ENCODE assay signal across 1 cellular context in genomic region chr1:32813941-32814739, GRCh38.
TF ChIP-seq lines count a peak whose summit lies in the region.

No MANE protein-coding gene starts in this region.

TF ChIP-seq in K562, 482 proteins besides CTCF, POLR2A, EP300 and RAD21 (continued from another document and continues in another):
- no peak for TF ChIP-seq RFX5 (IDR thresholded peaks at IDR 0.05; ENCODE audit: low read depth, low read length)
- no peak for TF ChIP-seq ZNF512 (tag; IDR thresholded peaks at IDR 0.05)
- TF ChIP-seq PYGO2 (tag; IDR thresholded peaks at IDR 0.05), result no peak
- no peak for TF ChIP-seq GABPA (tag; conservative IDR thresholded peaks at IDR 0.05; ENCODE audit: low read depth)
- TF ChIP-seq ZBTB11 (CRISPR knock-in tag; IDR thresholded peaks at IDR 0.05), result no peak
- TF ChIP-seq FOSL1 (tag; conservative IDR thresholded peaks at IDR 0.05), result peak; percentile 97
- no peak for TF ChIP-seq GTF3C2 (IDR thresholded peaks at IDR 0.05; ENCODE audit: borderline replicate concordance, extremely low read depth, insufficient read length)
- TF ChIP-seq RHOXF2B (CRISPR knock-in tag; conservative IDR thresholded peaks at IDR 0.05), result no peak
- TF ChIP-seq CCNT2 (IDR thresholded peaks at IDR 0.05; ENCODE audit: borderline replicate concordance, extremely low read depth, insufficient read length, low read depth, low read length), result no peak
- TF ChIP-seq GTF2F1 (IDR thresholded peaks at IDR 0.05; ENCODE audit: low read depth, low read length), result no peak
- peak in 1 of 2 experiments; percentile 84; a peak in 1 of 4 replicates for TF ChIP-seq ZNF318 (IDR thresholded peaks at IDR 0.05; ENCODE audit: borderline replicate concordance in 1 of 2, low read depth in 1 of 2)
- TF ChIP-seq POLR3G (IDR thresholded peaks at IDR 0.05; ENCODE audit: extremely low read depth, insufficient read length, insufficient replicate concordance), result no peak
- TF ChIP-seq TSC22D4 (tag; IDR thresholded peaks at IDR 0.05), result no peak
- no peak for TF ChIP-seq ZNF282 (CRISPR knock-in tag; IDR thresholded peaks at IDR 0.05)
- peak; percentile 47; the same call in 1 of the 2 replicates for TF ChIP-seq PHB2 (IDR thresholded peaks at IDR 0.05; ENCODE audit: low read depth)
- TF ChIP-seq PTRF (tag; IDR thresholded peaks at IDR 0.05), result no peak
- TF ChIP-seq SMARCE1 (IDR thresholded peaks at IDR 0.05), result peak; percentile 84
- TF ChIP-seq TRIM24 (IDR thresholded peaks at IDR 0.05), result peak; percentile 74 to 82
- TF ChIP-seq ZNF830 (CRISPR knock-in tag; IDR thresholded peaks at IDR 0.05), result 0 out of 2 replicates have a peak, but pooled peaks have one; percentile 23
- no peak for TF ChIP-seq PCBP2 (IDR thresholded peaks at IDR 0.05; ENCODE audit: low read depth, low read length, poor library complexity, severe bottlenecking)
- TF ChIP-seq SAFB (IDR thresholded peaks at IDR 0.05; ENCODE audit: borderline replicate concordance, low read depth, low read length), result no peak
- no peak for TF ChIP-seq ZNF41 (CRISPR knock-in tag; conservative IDR thresholded peaks at IDR 0.05)
- TF ChIP-seq RBM39 (optimal IDR thresholded peaks at IDR 0.05; ENCODE audit: low read depth, low read length), result no peak
- TF ChIP-seq, protein P1, sequence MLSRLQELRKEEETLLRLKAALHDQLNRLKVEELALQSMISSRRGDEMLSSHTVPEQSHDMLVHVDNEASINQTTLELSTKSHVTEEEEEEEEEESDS (CRISPR knock-in tag; IDR thresholded peaks at IDR 0.05), result no peak
- no peak for TF ChIP-seq RUNX1 (IDR thresholded peaks at IDR 0.05; ENCODE audit: low read depth)
- TF ChIP-seq TARDBP (IDR thresholded peaks at IDR 0.05), result no peak
- TF ChIP-seq KDM2B (CRISPR knock-in tag; IDR thresholded peaks at IDR 0.05), result no peak
- TF ChIP-seq ESRRB (CRISPR knock-in tag; IDR thresholded peaks at IDR 0.05; ENCODE audit: borderline replicate concordance), result no peak
- no peak for TF ChIP-seq COPS2 (conservative IDR thresholded peaks at IDR 0.05)
- TF ChIP-seq ZZZ3 (IDR thresholded peaks at IDR 0.05), result no peak; the same call in 1 of the 2 replicates
- no peak for TF ChIP-seq ZNF239 (CRISPR knock-in tag; IDR thresholded peaks at IDR 0.05)
- no peak for TF ChIP-seq SRSF3 (IDR thresholded peaks at IDR 0.05; ENCODE audit: insufficient read depth, low read length)
- 0 out of 2 replicates have a peak, but pooled peaks have one; percentile 34 for TF ChIP-seq TOE1 (IDR thresholded peaks at IDR 0.05; ENCODE audit: borderline replicate concordance)
- no peak for TF ChIP-seq TOE1 (CRISPR knock-in tag; IDR thresholded peaks at IDR 0.05; ENCODE audit: borderline replicate concordance, low read depth)
- no peak for TF ChIP-seq RBM14 (IDR thresholded peaks at IDR 0.05; ENCODE audit: borderline replicate concordance, insufficient read depth, low read depth, low read length)
- TF ChIP-seq NCOA1 (IDR thresholded peaks at IDR 0.05; ENCODE audit: low read depth), result peak; percentile 31; the same call in 1 of the 2 replicates
- peak; percentile 97 for TF ChIP-seq CEBPB (tag; IDR thresholded peaks at IDR 0.05)
- TF ChIP-seq TAF9B (IDR thresholded peaks at IDR 0.05; ENCODE audit: partially characterized antibody), result no peak
- TF ChIP-seq ZC3H11A (IDR thresholded peaks at IDR 0.05; ENCODE audit: low read depth, low read length), result no peak
- TF ChIP-seq, protein P2, sequence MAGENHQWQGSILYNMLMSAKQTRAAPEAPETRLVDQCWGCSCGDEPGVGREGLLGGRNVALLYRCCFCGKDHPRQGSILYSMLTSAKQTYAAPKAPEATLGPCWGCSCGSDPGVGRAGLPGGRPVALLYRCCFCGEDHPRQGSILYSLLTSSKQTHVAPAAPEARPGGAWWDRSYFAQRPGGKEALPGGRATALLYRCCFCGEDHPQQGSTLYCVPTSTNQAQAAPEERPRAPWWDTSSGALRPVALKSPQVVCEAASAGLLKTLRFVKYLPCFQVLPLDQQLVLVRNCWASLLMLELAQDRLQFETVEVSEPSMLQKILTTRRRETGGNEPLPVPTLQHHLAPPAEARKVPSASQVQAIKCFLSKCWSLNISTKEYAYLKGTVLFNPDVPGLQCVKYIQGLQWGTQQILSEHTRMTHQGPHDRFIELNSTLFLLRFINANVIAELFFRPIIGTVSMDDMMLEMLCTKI (IDR thresholded peaks at IDR 0.05; ENCODE audit: partially characterized antibody), result no peak
- TF ChIP-seq MAFG (tag; conservative IDR thresholded peaks at IDR 0.05), result peak; percentile 44
- no peak for TF ChIP-seq CAMTA2 (CRISPR knock-in tag; conservative IDR thresholded peaks at IDR 0.05)
- no peak for TF ChIP-seq TFAP4 (CRISPR knock-in tag; IDR thresholded peaks at IDR 0.05; ENCODE audit: borderline replicate concordance)
- peak; percentile 28; the same call in 1 of the 2 replicates for TF ChIP-seq MTA3 (IDR thresholded peaks at IDR 0.05; ENCODE audit: borderline replicate concordance)
